ENCODE assay signal across 15 cellular contexts in the genomic region with DNA sequence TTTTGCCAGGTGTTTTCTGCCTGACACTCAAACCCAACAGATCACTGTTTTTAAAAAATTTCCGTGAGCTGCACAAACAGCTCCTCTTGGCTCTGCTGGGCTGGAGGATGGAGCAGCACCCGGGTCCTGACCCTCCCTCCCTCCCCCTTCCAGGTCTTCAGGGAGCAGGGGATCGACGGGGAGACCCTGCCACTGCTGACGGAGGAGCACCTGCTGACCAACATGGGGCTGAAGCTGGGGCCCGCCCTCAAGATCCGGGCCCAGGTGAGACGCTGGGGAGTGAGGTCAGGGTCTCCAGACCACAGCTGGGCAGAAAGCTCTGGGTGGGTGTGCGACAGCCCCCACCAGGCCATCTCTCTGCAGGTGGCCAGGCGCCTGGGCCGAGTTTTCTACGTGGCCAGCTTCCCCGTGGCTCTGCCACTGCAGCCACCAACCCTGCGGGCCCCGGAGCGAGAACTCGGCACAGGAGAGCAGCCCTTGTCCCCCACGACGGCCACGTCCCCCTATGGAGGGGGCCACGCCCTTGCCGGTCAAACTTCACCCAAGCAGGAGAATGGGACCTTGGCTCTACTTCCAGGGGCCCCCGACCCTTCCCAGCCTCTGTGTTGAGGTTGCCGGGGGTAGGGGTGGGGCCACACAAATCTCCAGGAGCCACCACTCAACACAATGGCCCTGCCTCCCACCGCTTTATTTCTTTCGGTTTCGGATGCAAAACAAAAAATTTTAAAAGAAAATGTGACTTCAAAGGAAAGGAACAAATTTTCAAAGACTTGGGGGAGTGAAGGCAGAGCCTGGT. TPM values are rescaled to one million over a fixed set of nuclear protein-coding genes. Genes with fewer than 3 reads are reported as not detected.
A peak's percentile ranks its signal among the peaks of the same experiment; 100 is the strongest.
DNase-seq lines count a peak whose midpoint lies in the region; ATAC-seq, FAIRE-seq and TF ChIP-seq lines count a peak whose summit lies in the region.
"Had no signal": no experiment of that assay in that cellular context is flagged by ENCODE, and none has a peak within 500 bp of the region (broad histone marks: within the 10 kb centered on the region; RNA-seq: fewer than 3 reads in every experiment).

No MANE protein-coding gene starts in this region.

- ATAC-seq in heart right ventricle = peak in 1 of 8 donors; percentile 6
- ATAC-seq in left cardiac atrium = no peak
- ATAC-seq in HG03135 (IDR thresholded peaks at IDR 0.05; ENCODE audit: unreplicated experiment) = no peak
- ATAC-seq in stimulated activated naive B cell treated with anti-CD40 and anti-IgM and Interleukin-4, amounts not matched to agents 10 μg/mL and 1 μg/mL and 100 μg/mL, for 72 hours (replicated peaks) = no peak
- ATAC-seq: stimulated activated naive CD8-positive, alpha-beta T cell treated with anti-CD3 and anti-CD28 coated beads, Interleukin-15, amount 100 ng/mL, for 72 hours had no signal

- H3K9me3 ChIP-seq in heart right ventricle (no peaks in the 10 kb centered on the region), uterus (no peaks in the 10 kb centered on the region)

- intact Hi-C loops in heart right ventricle (cut with DNase I) = no loop called here
- intact Hi-C loops in left cardiac atrium (cut with DNase I) = no loop called here
- intact Hi-C loops in uterus (cut with DNase I; ENCODE audit: low total_unique reads) = no loop called here

- no peak overlapping the region for H2BK15ac ChIP-seq in mesendoderm (replicated peaks; ENCODE audit: low read depth)

- TF ChIP-seq CTCF in heart right ventricle (IDR thresholded peaks at IDR 0.05) = no peak
- TF ChIP-seq CTCF in astrocyte of the cerebellum (IDR thresholded peaks at IDR 0.05; ENCODE audit: low read depth, low read length, missing control alignments) = no peak
- no peak for TF ChIP-seq CTCF in uterus (IDR thresholded peaks at IDR 0.05)

- in situ Hi-C loops in astrocyte of the cerebellum (cut with HindIII; ENCODE audit: low sequenced_read_pairs) = no loop called here

- H3K27ac ChIP-seq in heart right ventricle (peak overlapping the region in 9 of 10 donors; percentile 35 to 87 (median 74)), mesendoderm (ENCODE audit: low read depth, low read length) (no peak overlapping the region), uterus (peak overlapping the region; percentile 34 to 85)
- H3K27ac ChIP-seq: brain microvascular endothelial cell had no signal

- DNase-seq in heart right ventricle (no peak), left cardiac atrium (no peak), astrocyte of the cerebellum (ENCODE audit: low read depth) (no peak), mesendoderm (no peak), uterus (peak in 1 of 2 donors; percentile 60), urothelium cell line (ENCODE audit: low spot score) (no peak)
- DNase-seq in stimulated activated naive B cell treated with anti-CD40 and anti-IgM and Interleukin-4, amounts not matched to agents 10 μg/mL and 1 μg/mL and 100 μg/mL, for 72 hours = no peak
- DNase-seq: activated gamma-delta T cell; effector memory CD4-positive, alpha-beta T cell; GDM1; SHP77 treated with DMSO at 0.1 percent for 48 hours; small intestine; stimulated activated naive CD8-positive, alpha-beta T cell treated with anti-CD3 and anti-CD28 coated beads, Interleukin-15, amount 100 ng/mL, for 72 hours had no signal

- TF ChIP-seq POLR2A in uterus (IDR thresholded peaks at IDR 0.05) = no peak

- H3K4me3 Mint-ChIP-seq in stimulated activated naive B cell treated with anti-CD40 and anti-IgM and Interleukin-4, amounts not matched to agents 10 μg/mL and 1 μg/mL and 100 μg/mL, for 72 hours = no peak overlapping the region
- H3K4me3 Mint-ChIP-seq: stimulated activated naive CD8-positive, alpha-beta T cell treated with anti-CD3 and anti-CD28 coated beads, Interleukin-15, amount 100 ng/mL, for 72 hours had no signal

- H3K27ac Mint-ChIP-seq in stimulated activated naive B cell treated with anti-CD40 and anti-IgM and Interleukin-4, amounts not matched to agents 10 μg/mL and 1 μg/mL and 100 μg/mL, for 72 hours = no peak overlapping the region
- H3K27ac Mint-ChIP-seq: stimulated activated naive CD8-positive, alpha-beta T cell treated with anti-CD3 and anti-CD28 coated beads, Interleukin-15, amount 100 ng/mL, for 72 hours had no signal

- no peak overlapping the region for H2AK5ac ChIP-seq in mesendoderm (ENCODE audit: low read length)

- whole genome bisulfite sequencing in heart right ventricle, 2 donors = 74 to 78% methylated on average over 27 of the region's 27 CpGs
- no CpG with 5 or more reads among the region's 27 CpGs for WGBS in mesendoderm (ENCODE audit: extremely low coverage, insufficient coverage, low lambda C conversion rate)

- peaks cover 39 to 42% of the 10 kb centered on the region in 2 donors for H3K36me3 Mint-ChIP-seq in stimulated activated naive B cell treated with anti-CD40 and anti-IgM and Interleukin-4, amounts not matched to agents 10 μg/mL and 1 μg/mL and 100 μg/mL, for 72 hours

- H3K4me1 ChIP-seq in heart right ventricle (peaks cover 3 to 55% (median 33%) of the 10 kb centered on the region in 9 donors), mesendoderm (ENCODE audit: control insufficient read depth, low read depth, low read length) (peaks cover 7% of the 10 kb centered on the region), uterus (peaks cover 0 to 39% of the 10 kb centered on the region in 2 donors)

- H4K8ac ChIP-seq in mesendoderm (ENCODE audit: low read depth, low read length) = no peak overlapping the region

- H3K4me3 ChIP-seq in heart right ventricle = peak overlapping the region in 2 of 10 donors; percentile 7 to 26
- H3K4me3 ChIP-seq in astrocyte of the cerebellum (ENCODE audit: low read depth, low read length) = peak overlapping the region; percentile 42
- no peak overlapping the region for H3K4me3 ChIP-seq in mesendoderm (ENCODE audit: low read length)
- peak overlapping the region in 1 of 2 donors; percentile 31 for H3K4me3 ChIP-seq in uterus

- peaks cover 11 to 49% (median 43%) of the 10 kb centered on the region in 7 donors for H3K27me3 ChIP-seq in heart right ventricle
- no peaks in the 10 kb centered on the region for H3K27me3 ChIP-seq in mesendoderm (ENCODE audit: insufficient read depth, low read length, poor library complexity)
- H3K27me3 ChIP-seq in uterus = no peaks in the 10 kb centered on the region

- FAIRE-seq in urothelium cell line (lab: Jason Lieb, UNC) = no peak
- FAIRE-seq: small intestine had no signal

- H3K4ac ChIP-seq in mesendoderm (ENCODE audit: low read depth, low read length) = peak overlapping the region; percentile 97

- H3K4me1 Mint-ChIP-seq in stimulated activated naive B cell treated with anti-CD40 and anti-IgM and Interleukin-4, amounts not matched to agents 10 μg/mL and 1 μg/mL and 100 μg/mL, for 72 hours = peaks cover 10 to 26% of the 10 kb centered on the region in 2 donors

- H3K4me2 ChIP-seq in mesendoderm (ENCODE audit: low read length) = no peak overlapping the region

- peak overlapping the region; percentile 43 for H3K56ac ChIP-seq in mesendoderm (ENCODE audit: low read length)

- no peaks in the 10 kb centered on the region for H3K79me1 ChIP-seq in mesendoderm (ENCODE audit: low read length)

- no peak overlapping the region for H2BK5ac ChIP-seq in mesendoderm (ENCODE audit: low read length)

- no peaks in the 10 kb centered on the region for H3K9me3 Mint-ChIP-seq in stimulated activated naive B cell treated with anti-CD40 and anti-IgM and Interleukin-4, amounts not matched to agents 10 μg/mL and 1 μg/mL and 100 μg/mL, for 72 hours
- H3K9me3 Mint-ChIP-seq: stimulated activated naive CD8-positive, alpha-beta T cell treated with anti-CD3 and anti-CD28 coated beads, Interleukin-15, amount 100 ng/mL, for 72 hours had no signal

- no peak overlapping the region for H3K23ac ChIP-seq in mesendoderm (ENCODE audit: low read length)

- H3K36me3 ChIP-seq in heart right ventricle (peaks cover 0 to 45% (median 31%) of the 10 kb centered on the region in 9 donors), mesendoderm (ENCODE audit: control insufficient read depth, insufficient read depth, low read length) (peaks cover 5% of the 10 kb centered on the region), uterus (no peaks in the 10 kb centered on the region)

- no peaks in the 10 kb centered on the region for H3K79me2 ChIP-seq in mesendoderm (ENCODE audit: control insufficient read depth, insufficient read depth, low read length)

- H2BK120ac ChIP-seq in mesendoderm (ENCODE audit: low read depth, low read length) = no peak overlapping the region

- H3K18ac ChIP-seq in mesendoderm (ENCODE audit: low read length) = peak overlapping the region; percentile 0

- peaks cover 16 to 27% of the 10 kb centered on the region in 2 donors for H3K27me3 Mint-ChIP-seq in stimulated activated naive B cell treated with anti-CD40 and anti-IgM and Interleukin-4, amounts not matched to agents 10 μg/mL and 1 μg/mL and 100 μg/mL, for 72 hours

- no peak overlapping the region for H4K5ac ChIP-seq in mesendoderm (ENCODE audit: low read length)

- H3K9ac ChIP-seq in mesendoderm (ENCODE audit: low read length) = peak overlapping the region; percentile 18

RNA-seq across cellular contexts. Expression of a gene that starts 15.3 kb away (rescaled TPM):
- total RNA-seq in heart right ventricle (10 to 100 TPM; 38.3 to 52.5 (median 42.6) TPM), left cardiac atrium (10 to 100 TPM; 38.1 to 48.7 TPM), uterus (10 to 100 TPM; 21.8 to 58.8 (median 37.5) TPM)
- 10 to 100 TPM; 62.5 to 64.8 TPM for polyA plus RNA-seq in heart right ventricle
- 80.8 TPM for polyA plus RNA-seq in mesendoderm (2013, experiment 1 of 2)
- 79.8 TPM for polyA plus RNA-seq in mesendoderm (2013, experiment 2 of 2)

RNA-seq across cellular contexts. Expression of a gene that starts 16.6 kb away (rescaled TPM):
- total RNA-seq in heart right ventricle = 1 to 10 TPM; 1.3 to 6.6 (median 3.2) TPM
- 10 to 100 TPM in 1 of 2 donors, 1 to 10 TPM in 1; 7.7 to 10.2 TPM for polyA plus RNA-seq in heart right ventricle
- total RNA-seq in left cardiac atrium = 1 to 10 TPM; 5.7 to 8.2 TPM
- polyA plus RNA-seq in mesendoderm (2013, experiment 1 of 2) = 10.4 TPM
- 10.3 TPM for polyA plus RNA-seq in mesendoderm (2013, experiment 2 of 2)
- total RNA-seq in uterus = 10 to 100 TPM in 2 of 4 donors, 1 to 10 TPM in 2; 1.8 to 15.3 (median 9.6) TPM

RNA-seq across cellular contexts. Expression of a gene that starts 20.0 kb away (rescaled TPM):
- 1 to 10 TPM in 8 of 10 donors, under 1 TPM in 2; 0.87 to 2.2 (median 1.2) TPM for total RNA-seq in heart right ventricle
- 1 to 10 TPM; 1.5 to 2.4 TPM for polyA plus RNA-seq in heart right ventricle
- 1 to 10 TPM; 5.1 to 7.5 TPM for total RNA-seq in left cardiac atrium
- 2.7 TPM for polyA plus RNA-seq in mesendoderm (2013, experiment 1 of 2)
- 2.2 TPM for polyA plus RNA-seq in mesendoderm (2013, experiment 2 of 2)
- 10 to 100 TPM in 2 of 4 donors, 1 to 10 TPM in 2; 1.0 to 40.7 (median 13.8) TPM for total RNA-seq in uterus

RNA-seq across cellular contexts. Expression of a gene that starts 22.5 kb away (rescaled TPM):
- under 1 TPM in 2 of 10 donors, not detected in 8; 0.13 to 0.30 TPM for total RNA-seq in heart right ventricle
- polyA plus RNA-seq in heart right ventricle = under 1 TPM; 0.28 to 0.37 TPM
- total RNA-seq in left cardiac atrium = under 1 TPM; 0.38 to 0.50 TPM
- 0.20 TPM for polyA plus RNA-seq in mesendoderm (2013, experiment 1 of 2)
- 0.28 TPM for polyA plus RNA-seq in mesendoderm (2013, experiment 2 of 2)
- total RNA-seq in uterus = 1 to 10 TPM in 1 of 4 donors, not detected in 3; 1.1 TPM

RNA-seq across cellular contexts. Expression of a gene that starts 38.1 kb away (rescaled TPM):
- total RNA-seq in heart right ventricle (100 to 1,000 TPM in 8 of 10 donors, 10 to 100 TPM in 2; 66.2 to 238 (median 122) TPM), left cardiac atrium (10 to 100 TPM; 78.9 to 85.5 TPM), uterus (1 to 10 TPM in 1 of 4 donors, not detected in 3; 2.3 TPM)
- 100 to 1,000 TPM in 1 of 2 donors, 10 to 100 TPM in 1; 55.1 to 513 TPM for polyA plus RNA-seq in heart right ventricle
- not detected for polyA plus RNA-seq in mesendoderm (2013, experiment 1 of 2)
- polyA plus RNA-seq in mesendoderm (2013, experiment 2 of 2) = not detected
